In the genomic region with DNA sequence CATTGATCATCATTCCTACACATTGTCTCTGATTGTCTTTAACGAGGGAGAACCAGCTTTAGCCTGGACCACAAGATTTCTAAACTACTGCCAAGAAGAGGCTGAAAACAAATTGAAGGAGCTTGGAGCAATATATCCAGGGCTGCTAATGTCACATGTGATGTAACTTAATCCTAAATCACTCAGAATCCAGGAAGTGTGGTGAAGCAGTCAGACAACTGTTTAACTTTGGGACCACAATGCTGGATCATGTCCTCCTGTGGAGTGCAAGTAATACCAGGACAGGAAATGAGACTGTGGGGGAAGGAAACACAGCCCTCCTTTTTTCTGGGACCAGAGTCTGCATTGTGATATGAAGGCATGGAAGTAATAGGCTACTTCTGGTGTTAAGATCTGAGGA, we compare ENCODE assay signal across 1 cellular context.
TF ChIP-seq lines count a peak whose summit lies in the region.

No MANE protein-coding gene starts in this region.

TF ChIP-seq in SK-N-SH treated with all-trans-retinoic acid at 6 μM for 48 hours, 23 proteins besides CTCF, POLR2A, EP300 and RAD21 (continued from another document):
- TF ChIP-seq, protein P1, sequence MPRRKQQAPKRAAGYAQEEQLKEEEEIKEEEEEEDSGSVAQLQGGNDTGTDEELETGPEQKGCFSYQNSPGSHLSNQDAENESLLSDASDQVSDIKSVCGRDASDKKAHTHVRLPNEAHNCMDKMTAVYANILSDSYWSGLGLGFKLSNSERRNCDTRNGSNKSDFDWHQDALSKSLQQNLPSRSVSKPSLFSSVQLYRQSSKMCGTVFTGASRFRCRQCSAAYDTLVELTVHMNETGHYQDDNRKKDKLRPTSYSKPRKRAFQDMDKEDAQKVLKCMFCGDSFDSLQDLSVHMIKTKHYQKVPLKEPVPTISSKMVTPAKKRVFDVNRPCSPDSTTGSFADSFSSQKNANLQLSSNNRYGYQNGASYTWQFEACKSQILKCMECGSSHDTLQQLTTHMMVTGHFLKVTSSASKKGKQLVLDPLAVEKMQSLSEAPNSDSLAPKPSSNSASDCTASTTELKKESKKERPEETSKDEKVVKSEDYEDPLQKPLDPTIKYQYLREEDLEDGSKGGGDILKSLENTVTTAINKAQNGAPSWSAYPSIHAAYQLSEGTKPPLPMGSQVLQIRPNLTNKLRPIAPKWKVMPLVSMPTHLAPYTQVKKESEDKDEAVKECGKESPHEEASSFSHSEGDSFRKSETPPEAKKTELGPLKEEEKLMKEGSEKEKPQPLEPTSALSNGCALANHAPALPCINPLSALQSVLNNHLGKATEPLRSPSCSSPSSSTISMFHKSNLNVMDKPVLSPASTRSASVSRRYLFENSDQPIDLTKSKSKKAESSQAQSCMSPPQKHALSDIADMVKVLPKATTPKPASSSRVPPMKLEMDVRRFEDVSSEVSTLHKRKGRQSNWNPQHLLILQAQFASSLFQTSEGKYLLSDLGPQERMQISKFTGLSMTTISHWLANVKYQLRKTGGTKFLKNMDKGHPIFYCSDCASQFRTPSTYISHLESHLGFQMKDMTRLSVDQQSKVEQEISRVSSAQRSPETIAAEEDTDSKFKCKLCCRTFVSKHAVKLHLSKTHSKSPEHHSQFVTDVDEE (CRISPR knock-in tag; IDR thresholded peaks at IDR 0.05) = no peak
